17 cellular contexts compared by ENCODE assay signal in the genomic region with DNA sequence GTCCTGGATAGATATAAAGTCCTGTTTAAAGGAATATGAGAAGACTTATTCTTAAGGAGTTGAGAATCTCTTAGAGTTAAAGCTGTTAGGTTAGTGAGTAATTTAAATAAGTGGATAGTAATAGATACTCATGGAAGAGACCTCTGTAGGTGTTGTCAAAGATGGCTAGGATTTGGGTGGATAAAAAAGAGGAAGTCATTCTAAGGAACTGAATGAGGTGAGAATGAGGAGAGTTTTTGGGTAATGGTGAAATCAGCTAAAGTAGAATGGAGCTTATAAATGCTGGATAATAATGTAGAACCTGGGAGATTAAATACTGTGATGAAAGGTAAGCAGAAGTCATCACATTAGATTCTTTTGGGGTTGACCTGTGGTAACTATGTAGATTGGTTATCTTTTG. TPM values are rescaled to one million over a fixed set of nuclear protein-coding genes. Genes with fewer than 3 reads are reported as not detected.
DNase-seq lines count a peak whose midpoint lies in the region; ATAC-seq and TF ChIP-seq lines count a peak whose summit lies in the region.
"Had no signal": no experiment of that assay in that cellular context is flagged by ENCODE, and none has a peak within 500 bp of the region (broad histone marks: within the 10 kb centered on the region; RNA-seq: fewer than 3 reads in every experiment).

No MANE protein-coding gene starts in this region.

- no peaks in the 10 kb centered on the region for H3K27me3 Mint-ChIP-seq in CD4-positive, alpha-beta memory T cell
- no peaks in the 10 kb centered on the region for H3K27me3 Mint-ChIP-seq in GM23338 (ENCODE audit: insufficient read depth, low read depth, poor library complexity)
- no peaks in the 10 kb centered on the region for H3K27me3 Mint-ChIP-seq in naive B cell

- TF ChIP-seq EP300 in stomach (IDR thresholded peaks at IDR 0.05) = no peak

- no peak overlapping the region for H2AFZ ChIP-seq in GM23338

- POLR2A ChIA-PET in CD4-positive, alpha-beta memory T cell (lab: Charles Lee; ENCODE audit: partially characterized antibody) = interaction anchor here (1.2 to 1.3 kb wide), 2 partner anchors 9 to 106 kb away, joined by 3 to 4 read pairs; partner anchors contain the start of gene HEXA

- DNase-seq in CD4-positive, alpha-beta memory T cell = no peak
- DNase-seq in GM23338 (ENCODE audit: low spot score) (no peak), RPMI8226 (peak; percentile 18), naive B cell (peak; percentile 20), stomach (no peak)
- DNase-seq: activated CD4-positive, alpha-beta T cell treated with anti-CD3 and anti-CD28 coated beads, Interleukin-2, amount 50 U/mL, for 48 hours; foreskin fibroblast; left ventricle myocardium inferior; NCI-H1417; NCI-H446 treated with DMSO at 0.1 percent for 48 hours; posterior cingulate gyrus; small intestine; trophoblast cell had no signal

- no peak overlapping the region for H3K4me2 ChIP-seq in GM23338

- peaks cover 28 to 44% of the 10 kb centered on the region in 2 donors for H3K36me3 Mint-ChIP-seq in CD4-positive, alpha-beta memory T cell
- H3K36me3 Mint-ChIP-seq in GM23338 (ENCODE audit: low read depth) (peaks cover 53% of the 10 kb centered on the region), naive B cell (peaks cover 0 to 3% of the 10 kb centered on the region in 2 donors)

- peak overlapping the region in 5 of 7 donors; percentile 0 to 56 (median 9) for H3K27ac Mint-ChIP-seq in CD4-positive, alpha-beta memory T cell
- no peak overlapping the region for H3K27ac Mint-ChIP-seq in GM23338
- peak overlapping the region in 5 of 6 donors; percentile 1 to 60 (median 4) for H3K27ac Mint-ChIP-seq in naive B cell

- no peaks in the 10 kb centered on the region for H3K36me3 ChIP-seq in CD4-positive, alpha-beta memory T cell (ENCODE audit: insufficient read depth, low read length)
- H3K36me3 ChIP-seq in GM23338 (ENCODE audit: insufficient read depth) (0 out of 2 replicates have a peak, but pooled peaks cover 6% of the 10 kb centered on the region), stomach (peaks cover 7 to 38% (median 26%) of the 10 kb centered on the region in 4 donors)

- peaks cover 48 to 89% (median 66%) of the 10 kb centered on the region in 4 donors for H3K4me1 Mint-ChIP-seq in CD4-positive, alpha-beta memory T cell
- H3K4me1 Mint-ChIP-seq in GM23338 (peaks cover 2% of the 10 kb centered on the region; the same call in 1 of the 3 replicates), naive B cell (peaks cover 31 to 76% (median 63%) of the 10 kb centered on the region in 3 donors)

- TF ChIP-seq POLR2A in stomach (IDR thresholded peaks at IDR 0.05) = no peak

- CTCF ChIA-PET in CD4-positive, alpha-beta memory T cell (lab: Charles Lee; ENCODE audit: partially characterized antibody) = interaction anchor here (1.4 to 1.8 kb wide), 2 partner anchors 9 to 17 kb away, joined by 4 read pairs; no protein-coding TSS in a partner anchor

- no peaks in the 10 kb centered on the region for H3K27me3 ChIP-seq in CD4-positive, alpha-beta memory T cell (ENCODE audit: insufficient read depth, low read length)
- H3K27me3 ChIP-seq in GM23338 (ENCODE audit: insufficient read depth) (no peaks in the 10 kb centered on the region), stomach (no peaks in the 10 kb centered on the region)
- H3K27me3 ChIP-seq: BLaER1 treated with 17β-estradiol and CSF1 and Interleukin-3, amounts not matched to agents 10 nM and 100 nM had no signal

- H4K20me1 ChIP-seq in GM23338 (replicated peaks; ENCODE audit: insufficient read depth) = peaks cover 76% of the 10 kb centered on the region

- peaks cover 100% of the 10 kb centered on the region for H3K79me2 ChIP-seq in GM23338 (replicated peaks; ENCODE audit: insufficient read depth)

- intact Hi-C loops in CD4-positive, alpha-beta memory T cell (cut with micrococcal nuclease) = loop anchor here (5.0 kb wide), 1 partner anchor 365 kb away; the partner anchor contains the start of genes MYO9A and SENP8
- intact Hi-C loops in stomach (cut with DNase I; ENCODE audit: low total_unique reads) = no loop called here

- H3K4me3 ChIP-seq in CD4-positive, alpha-beta memory T cell (ENCODE audit: low read length in 2 of 2) = no peak overlapping the region
- H3K4me3 ChIP-seq in GM23338 (no peak overlapping the region), stomach (no peak overlapping the region)
- H3K4me3 ChIP-seq: BLaER1 treated with 17β-estradiol and CSF1 and Interleukin-3, amounts not matched to agents 10 nM and 100 nM; left ventricle myocardium inferior; SK-N-MC had no signal

- H3K4me3 Mint-ChIP-seq in CD4-positive, alpha-beta memory T cell = peak overlapping the region in 5 of 8 donors; percentile 18 to 75 (median 29)
- no peak overlapping the region for H3K4me3 Mint-ChIP-seq in GM23338
- H3K4me3 Mint-ChIP-seq in naive B cell = peak overlapping the region in 4 of 8 donors; percentile 1 to 42 (median 9)

- H3K4me1 ChIP-seq in CD4-positive, alpha-beta memory T cell (ENCODE audit: insufficient read depth, low read length) = peaks cover 81% of the 10 kb centered on the region
- peaks cover 8% of the 10 kb centered on the region; the same call in 1 of the 2 replicates for H3K4me1 ChIP-seq in GM23338 (ENCODE audit: insufficient read depth)
- peaks cover 21 to 86% (median 58%) of the 10 kb centered on the region in 4 donors for H3K4me1 ChIP-seq in stomach

- peaks cover 0 to 6% (median 0%) of the 10 kb centered on the region in 8 donors for H3K9me3 Mint-ChIP-seq in CD4-positive, alpha-beta memory T cell
- no peaks in the 10 kb centered on the region for H3K9me3 Mint-ChIP-seq in GM23338
- H3K9me3 Mint-ChIP-seq in naive B cell = no peaks in the 10 kb centered on the region

- TF ChIP-seq CTCF in GM23338 (conservative IDR thresholded peaks at IDR 0.05; ENCODE audit: low read depth in 2 of 2) (no peak), stomach (IDR thresholded peaks at IDR 0.05) (no peak)

- ATAC-seq in GM23338 = no peak
- peak; percentile 60 to 68 for ATAC-seq in naive B cell (ENCODE audit: low read depth in 2 of 2)
- no peak for ATAC-seq in GM18517 (IDR thresholded peaks at IDR 0.05; ENCODE audit: unreplicated experiment)
- ATAC-seq in HG02885 (IDR thresholded peaks at IDR 0.05; ENCODE audit: poor library complexity, unreplicated experiment) = no peak

- H3K9me2 ChIP-seq in GM23338 (ENCODE audit: insufficient read depth) = no peaks in the 10 kb centered on the region

- H3K9me3 ChIP-seq in CD4-positive, alpha-beta memory T cell (ENCODE audit: control insufficient read depth in 1 of 2, low read length in 2 of 2) = no peaks in the 10 kb centered on the region
- no peaks in the 10 kb centered on the region for H3K9me3 ChIP-seq in stomach

- H3F3A ChIP-seq in GM23338 (replicated peaks; ENCODE audit: low read depth) = no peaks in the 10 kb centered on the region; the same call in 1 of the 2 replicates

- no peak overlapping the region for H3K27ac ChIP-seq in CD4-positive, alpha-beta memory T cell (ENCODE audit: low read depth, low read length)
- peak overlapping the region; percentile 33; the same call in 1 of the 2 replicates for H3K27ac ChIP-seq in GM23338 (ENCODE audit: low read depth)
- no peak overlapping the region for H3K27ac ChIP-seq in stomach
- H3K27ac ChIP-seq: BLaER1 treated with 17β-estradiol and CSF1 and Interleukin-3, amounts not matched to agents 10 nM and 100 nM; left ventricle myocardium inferior; SK-N-MC had no signal

TF ChIP-seq in GM23338, 12 proteins besides CTCF, POLR2A, EP300 and RAD21 (continues in another document):
- TF ChIP-seq ZNF331 (CRISPR knock-in tag; IDR thresholded peaks at IDR 0.05; ENCODE audit: low read depth) = no peak

RNA-seq across cellular contexts. Expression of gene ARIH1, which starts 8.1 kb away (rescaled TPM):
- 100 to 1,000 TPM; 203 to 210 TPM for total RNA-seq in CD4-positive, alpha-beta memory T cell
- polyA plus RNA-seq in CD4-positive, alpha-beta memory T cell = 10 to 100 TPM; 10.5 to 36.8 TPM
- total RNA-seq in GM23338 (2014; rRNA removed; shearing (Covaris generic)) = 48.6 and 55.3 TPM in 2 replicates
- polyA plus RNA-seq in GM23338 (2016; fragmentation: Nextera tagmentation; extraction: Ambion mirVana) = 19.0 and 30.5 TPM in 2 replicates
- polyA plus RNA-seq in naive B cell (ENCODE audit: low read depth in 6 of 6) = 10 to 100 TPM; 16.1 to 34.9 (median 25.3) TPM
- total RNA-seq in stomach = 100 to 1,000 TPM in 2 of 5 donors, 10 to 100 TPM in 3; 18.7 to 380 (median 80.0) TPM
- polyA plus RNA-seq in stomach = 10 to 100 TPM; 16.1 to 22.5 (median 17.1) TPM

Comparison
In these comparisons a context has a peak if more than half of its experiments do, and no peak if none do; other contexts are left out.
1. DNase-seq: peak in RPMI8226 (single experiment) and naive B cell (single experiment); none in CD4-positive, alpha-beta memory T cell (0 of 5), GM23338 (single experiment) and stomach (single experiment).
2. ATAC-seq: peak in naive B cell (2 of 2); none in GM23338 (single experiment), GM18517 (single experiment) and HG02885 (single experiment).